Comparison of ENCODE assay signal across 10 cellular contexts in genomic region chr12:46368684-46369083, GRCh38. TPM values are rescaled to one million over a fixed set of nuclear protein-coding genes. Genes with fewer than 3 reads are reported as not detected.
DNase-seq lines count a peak whose midpoint lies in the region; ATAC-seq, FAIRE-seq and TF ChIP-seq lines count a peak whose summit lies in the region.
"Had no signal": no experiment of that assay in that cellular context is flagged by ENCODE, and none has a peak within 500 bp of the region (broad histone marks: within the 10 kb centered on the region; RNA-seq: fewer than 3 reads in every experiment).

No MANE protein-coding gene starts in this region.

- ATAC-seq in CD4-positive, CD25-positive, alpha-beta regulatory T cell (ENCODE audit: low read depth in 2 of 2): no peak
- ATAC-seq in pancreas (no peak), HG02623 (IDR thresholded peaks at IDR 0.05; ENCODE audit: unreplicated experiment) (no peak), GM21786 (IDR thresholded peaks at IDR 0.05; ENCODE audit: unreplicated experiment) (no peak)

- no peaks in the 10 kb centered on the region for H3K9me3 ChIP-seq in CD4-positive, CD25-positive, alpha-beta regulatory T cell (ENCODE audit: control insufficient read depth in 2 of 2, low read length in 2 of 2)
- H3K9me3 ChIP-seq in Peyer's patch (no peaks in the 10 kb centered on the region), pancreas (no peaks in the 10 kb centered on the region), prostate gland (no peaks in the 10 kb centered on the region)

- H3K9me3 Mint-ChIP-seq in CD4-positive, CD25-positive, alpha-beta regulatory T cell: peaks cover 0 to 2% (median 0%) of the 10 kb centered on the region in 7 donors

- H3K4me1 ChIP-seq in CD4-positive, CD25-positive, alpha-beta regulatory T cell (ENCODE audit: control insufficient read depth, insufficient read depth, low read length, poor library complexity, severe bottlenecking): peaks cover 61% of the 10 kb centered on the region
- H3K4me1 ChIP-seq in Peyer's patch (peaks cover 0 to 61% (median 25%) of the 10 kb centered on the region in 4 donors), pancreas (peaks cover 33 to 63% (median 57%) of the 10 kb centered on the region in 3 donors), prostate gland (replicated peaks) (peaks cover 23% of the 10 kb centered on the region)

- DNase-seq in CD4-positive, CD25-positive, alpha-beta regulatory T cell: peak in 1 of 3 donors; percentile 49
- DNase-seq in Peyer's patch: no peak
- no peak for DNase-seq in epithelial cell of prostate (ENCODE audit: low read depth, low spot score)
- no peak for DNase-seq in pancreas
- no peak for DNase-seq in prostate gland (ENCODE audit: low spot score)
- DNase-seq in caudate nucleus (lab: John Stamatoyannopoulos, UW): no peak
- DNase-seq: activated CD4-positive, alpha-beta T cell treated with anti-CD3 and anti-CD28 coated beads for 4 hours; NCI-H1694 treated with DMSO at 0.1 percent for 48 hours had no signal

- H3K36me3 ChIP-seq in CD4-positive, CD25-positive, alpha-beta regulatory T cell (ENCODE audit: control insufficient read depth, insufficient read depth, low read length): peaks cover 73% of the 10 kb centered on the region
- H3K36me3 ChIP-seq in Peyer's patch: peaks cover 0 to 75% (median 5%) of the 10 kb centered on the region in 3 donors
- peaks cover 0 to 59% (median 27%) of the 10 kb centered on the region in 3 donors for H3K36me3 ChIP-seq in pancreas
- H3K36me3 ChIP-seq in prostate gland: peaks cover 0 to 24% of the 10 kb centered on the region in 2 donors

- H3K36me3 Mint-ChIP-seq in CD4-positive, CD25-positive, alpha-beta regulatory T cell: peaks cover 48% of the 10 kb centered on the region

- H3K27me3 ChIP-seq in CD4-positive, CD25-positive, alpha-beta regulatory T cell (ENCODE audit: control insufficient read depth, insufficient read depth, low read length): no peaks in the 10 kb centered on the region
- H3K27me3 ChIP-seq in Peyer's patch: no peaks in the 10 kb centered on the region
- H3K27me3 ChIP-seq in pancreas: no peaks in the 10 kb centered on the region
- no peaks in the 10 kb centered on the region for H3K27me3 ChIP-seq in prostate gland (replicated peaks; ENCODE audit: insufficient read depth)

- peaks cover 13% of the 10 kb centered on the region for H3K27me3 Mint-ChIP-seq in CD4-positive, CD25-positive, alpha-beta regulatory T cell

- intact Hi-C loops in pancreas (cut with DNase I) (no loop called here), prostate gland (cut with DNase I) (loop anchor here (10.0 kb wide), 2 partner anchors 214 to 566 kb away; no protein-coding TSS in a partner anchor)

- H3K27ac Mint-ChIP-seq in CD4-positive, CD25-positive, alpha-beta regulatory T cell: peak overlapping the region in 2 of 3 donors; percentile 92 to 97

- peaks cover 18 to 79% (median 65%) of the 10 kb centered on the region in 4 donors for H3K4me1 Mint-ChIP-seq in CD4-positive, CD25-positive, alpha-beta regulatory T cell

- TF ChIP-seq POLR2A in Peyer's patch (IDR thresholded peaks at IDR 0.05) (no peak), prostate gland (IDR thresholded peaks at IDR 0.05) (no peak)

- H3K27ac ChIP-seq in CD4-positive, CD25-positive, alpha-beta regulatory T cell (ENCODE audit: insufficient read depth, low read length, poor library complexity, severe bottlenecking): peak overlapping the region; percentile 60
- H3K27ac ChIP-seq in Peyer's patch: peak overlapping the region in 3 of 4 donors; percentile 1 to 98 (median 26)
- H3K27ac ChIP-seq in epithelial cell of prostate: peak overlapping the region; percentile 98
- peak overlapping the region in 2 of 4 donors; percentile 22 to 98 for H3K27ac ChIP-seq in pancreas
- H3K27ac ChIP-seq in prostate gland: peak overlapping the region in 1 of 2 donors; percentile 99
- H3K27ac ChIP-seq in caudate nucleus (ENCODE audit: low read depth, low read length): no peak overlapping the region

- FAIRE-seq in pancreas (lab: Jason Lieb, UNC): no peak

- H3K4me3 Mint-ChIP-seq in CD4-positive, CD25-positive, alpha-beta regulatory T cell: peak overlapping the region; percentile 94 to 100 (median 98)

- H3K4me3 ChIP-seq in CD4-positive, CD25-positive, alpha-beta regulatory T cell (ENCODE audit: low read depth, low read length): peak overlapping the region; percentile 99
- H3K4me3 ChIP-seq in Peyer's patch (peak overlapping the region in 3 of 4 donors; percentile 22 to 94 (median 89)), pancreas (peak overlapping the region in 3 of 4 donors; percentile 79 to 94 (median 80)), prostate gland (peak overlapping the region in 1 of 2 donors; percentile 98)

- no peak for TF ChIP-seq CTCF in Peyer's patch (IDR thresholded peaks at IDR 0.05)
- no peak for TF ChIP-seq CTCF in pancreas (IDR thresholded peaks at IDR 0.05)
- no peak for TF ChIP-seq CTCF in prostate gland (IDR thresholded peaks at IDR 0.05)

- 14 to 24% methylated on average over 1 of the region's 1 CpG for WGBS in pancreas, 2 donors
- WGBS in prostate gland: 45% methylated on average over 1 of the region's 1 CpG

RNA-seq across cellular contexts. Expression of gene SLC38A2, which starts 3.9 kb away (rescaled TPM):
- total RNA-seq in CD4-positive, CD25-positive, alpha-beta regulatory T cell: 186 TPM
- polyA plus RNA-seq in CD4-positive, CD25-positive, alpha-beta regulatory T cell: 100 to 1,000 TPM in 1 of 4 donors, 10 to 100 TPM in 3; 53.0 to 110 (median 80.1) TPM
- total RNA-seq in Peyer's patch: 100 to 1,000 TPM in 3 of 4 donors, 10 to 100 TPM in 1; 93.1 to 173 (median 134) TPM
- total RNA-seq in pancreas: 100 to 1,000 TPM in 1 of 6 donors, 10 to 100 TPM in 5; 32.4 to 155 (median 81.5) TPM
- polyA plus RNA-seq in pancreas: 10 to 100 TPM; 24.2 to 49.3 TPM
- 100 to 1,000 TPM; 116 to 264 TPM for total RNA-seq in prostate gland
